26 cellular contexts compared by ENCODE assay signal in the genomic region with DNA sequence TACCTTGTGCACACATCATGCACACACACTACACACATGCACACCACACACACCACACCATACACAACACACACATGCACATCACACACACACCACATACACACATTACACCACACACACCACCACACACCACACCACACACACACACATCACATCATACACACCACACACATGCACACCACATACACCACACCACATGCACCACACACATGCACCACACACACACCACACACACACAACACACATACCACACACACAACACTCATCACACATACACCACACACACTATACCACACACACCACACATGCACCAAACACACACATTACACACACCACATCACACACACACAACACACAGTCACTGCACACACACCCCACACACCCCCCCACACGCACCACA. TPM values are rescaled to one million over a fixed set of nuclear protein-coding genes. Genes with fewer than 3 reads are reported as not detected.
"Had no signal": no experiment of that assay in that cellular context is flagged by ENCODE, and none has a peak within 500 bp of the region (broad histone marks: within the 10 kb centered on the region; RNA-seq: fewer than 3 reads in every experiment).

No MANE protein-coding gene starts in this region.

- H3K9ac ChIP-seq: neural progenitor cell had no signal

- H3K4me2 ChIP-seq: neural progenitor cell, smooth muscle cell had no signal

- H3K4me3 Mint-ChIP-seq: naive thymus-derived CD8-positive, alpha-beta T cell; neural progenitor cell had no signal

- H3K27me3 ChIP-seq: dorsolateral prefrontal cortex, gastrocnemius medialis, heart right ventricle, neural progenitor cell, pancreas, suprapubic skin, thyroid gland had no signal

- DNase-seq: cortex of kidney; dorsolateral prefrontal cortex; effector memory CD4-positive, alpha-beta T cell; gastrocnemius medialis; heart right ventricle; hypothalamus; kidney glomerular epithelial cell; mammary epithelial cell; naive thymus-derived CD8-positive, alpha-beta T cell; occipital lobe; pancreas; right cardiac atrium; stimulated activated CD4-positive, alpha-beta T cell treated with anti-CD3 and anti-CD28 coated beads, Interleukin-2, amount 100 ng/mL, for 48 hours; stimulated activated naive CD4-positive, alpha-beta T cell treated with Interleukin-2 at 50 U/mL for 16 hours; thyroid gland had no signal

- ATAC-seq: esophagus mucosa; gastrocnemius medialis; heart right ventricle; naive thymus-derived CD8-positive, alpha-beta T cell; pancreas; right cardiac atrium had no signal

- H3K27ac ChIP-seq: dorsolateral prefrontal cortex, gastrocnemius medialis, heart right ventricle, neural progenitor cell, pancreas, suprapubic skin, thyroid gland had no signal

- H3K9me3 ChIP-seq: pancreas, suprapubic skin, thyroid gland had no signal

- H2AFZ ChIP-seq: neural progenitor cell had no signal

- H3K36me3 Mint-ChIP-seq: neural progenitor cell had no signal

- H3K4me3 ChIP-seq: dorsolateral prefrontal cortex, gastrocnemius medialis, heart right ventricle, neural progenitor cell, pancreas, smooth muscle cell, suprapubic skin, thyroid gland had no signal

- FAIRE-seq: endometrium, islet of Langerhans, pancreas had no signal

- H3K4me1 Mint-ChIP-seq: naive thymus-derived CD8-positive, alpha-beta T cell; neural progenitor cell had no signal

- H3K36me3 ChIP-seq: gastrocnemius medialis, heart right ventricle, neural progenitor cell, pancreas, suprapubic skin, thyroid gland had no signal

- H3K27ac Mint-ChIP-seq: naive thymus-derived CD8-positive, alpha-beta T cell; neural progenitor cell; progenitor cell of endocrine pancreas had no signal

- H3K4me1 ChIP-seq: gastrocnemius medialis, heart right ventricle, neural progenitor cell, thyroid gland had no signal

RNA-seq across cellular contexts. Expression of gene SDR9C7, which starts 38.1 kb away (rescaled TPM):
- total RNA-seq: fibroblast of villous mesenchyme; mesenteric fat pad; mononuclear cell; naive thymus-derived CD8-positive, alpha-beta T cell; pancreas; progenitor cell of endocrine pancreas; thyroid gland; ureter had no signal
- polyA plus RNA-seq: mammary epithelial cell; naive thymus-derived CD8-positive, alpha-beta T cell; pancreas had no signal
